In genomic region chr5:4857761-4858160, GRCh38 we compare ENCODE assay signal across 23 cellular contexts.
"Had no signal": no experiment of that assay in that cellular context is flagged by ENCODE, and none has a peak within 500 bp of the region (broad histone marks: within the 10 kb centered on the region; RNA-seq: fewer than 3 reads in every experiment).

No MANE protein-coding gene starts in this region.

- H3K27me3 Mint-ChIP-seq: activated naive CD8-positive, alpha-beta T cell treated with anti-CD3 and anti-CD28 coated beads, Interleukin-2, amount 10 ng/mL, durations not matched to agents 7 days and 5 days; brain had no signal

- H3K27ac ChIP-seq: adrenal gland, cardiac muscle cell, Peyer's patch had no signal

- H3K4me1 ChIP-seq: adrenal gland, Peyer's patch had no signal

- DNase-seq: activated CD4-positive, alpha-beta T cell treated with anti-CD3 and anti-CD28 coated beads for 48 hours; activated CD4-positive, alpha-beta T cell treated with anti-CD3 and anti-CD28 coated beads, Interleukin-2, amount 50 U/mL, for 4 hours; activated CD4-positive, CD25-positive, alpha-beta regulatory T cell treated with anti-CD3 and anti-CD28 coated beads, Interleukin-2, amount 50 U/mL, for 72 hours; activated CD8-positive, alpha-beta memory T cell treated with anti-CD3 and anti-CD28 coated beads, Interleukin-2, amount 50 U/mL, for 48 hours; activated CD8-positive, alpha-beta T cell treated with anti-CD3 and anti-CD28 coated beads, Interleukin-2, amount 10 ng/mL, durations not matched to agents 7 days and 5 days; activated naive CD4-positive, alpha-beta T cell treated with anti-CD3 and anti-CD28 coated beads, Interleukin-2, amount 50 U/mL, for 16 hours; activated naive CD8-positive, alpha-beta T cell treated with anti-CD3 and anti-CD28 coated beads, Interleukin-2, amount 10 ng/mL, durations not matched to agents 7 days and 5 days; activated T-cell treated with anti-CD3 and anti-CD28 coated beads, Interleukin-2, amount 50 U/mL, for 1 hour; adrenal gland; aorta; MM.1S; NCI-H1105; NCI-H1436; NCI-H1694 treated with DMSO at 0.1 percent for 48 hours; NCI-H2029 treated with DMSO at 0.1 percent for 48 hours; NCI-H345; NCI-H510A; Peyer's patch; SHP77 treated with DMSO at 0.1 percent for 48 hours had no signal

- H3K36me3 ChIP-seq: adrenal gland, cardiac muscle cell, Peyer's patch had no signal

- H3K4me1 Mint-ChIP-seq: activated naive CD8-positive, alpha-beta T cell treated with anti-CD3 and anti-CD28 coated beads, Interleukin-2, amount 10 ng/mL, durations not matched to agents 7 days and 5 days; brain had no signal

- H3K27me3 ChIP-seq: adrenal gland, cardiac muscle cell, Peyer's patch had no signal

- H3K27ac Mint-ChIP-seq: activated CD8-positive, alpha-beta T cell treated with anti-CD3 and anti-CD28 coated beads, Interleukin-2, amount 10 ng/mL, durations not matched to agents 7 days and 5 days; activated naive CD8-positive, alpha-beta T cell treated with anti-CD3 and anti-CD28 coated beads, Interleukin-2, amount 10 ng/mL, durations not matched to agents 7 days and 5 days; brain; T-helper 1 cell treated with Interleukin-12 subunit alpha and Interleukin-12 subunit beta and Interleukin-4 antibody, amounts not matched to agents 30 μg/mL and 1 μg/mL, for 36 hours; WTC11 had no signal

- H3K4me3 ChIP-seq: adrenal gland, cardiac muscle cell, Peyer's patch had no signal

- H3K4me3 Mint-ChIP-seq: activated CD8-positive, alpha-beta T cell treated with anti-CD3 and anti-CD28 coated beads, Interleukin-2, amount 10 ng/mL, durations not matched to agents 7 days and 5 days; activated naive CD8-positive, alpha-beta T cell treated with anti-CD3 and anti-CD28 coated beads, Interleukin-2, amount 10 ng/mL, durations not matched to agents 7 days and 5 days; brain; T-helper 1 cell treated with Interleukin-12 subunit alpha and Interleukin-12 subunit beta and Interleukin-4 antibody, amounts not matched to agents 30 μg/mL and 1 μg/mL, for 36 hours; WTC11 had no signal

- H3K9me3 Mint-ChIP-seq: activated naive CD8-positive, alpha-beta T cell treated with anti-CD3 and anti-CD28 coated beads, Interleukin-2, amount 10 ng/mL, durations not matched to agents 7 days and 5 days; brain; T-helper 1 cell treated with Interleukin-12 subunit alpha and Interleukin-12 subunit beta and Interleukin-4 antibody, amounts not matched to agents 30 μg/mL and 1 μg/mL, for 36 hours had no signal

- H3K9me3 ChIP-seq: adrenal gland, Peyer's patch had no signal

- H3K36me3 Mint-ChIP-seq: activated naive CD8-positive, alpha-beta T cell treated with anti-CD3 and anti-CD28 coated beads, Interleukin-2, amount 10 ng/mL, durations not matched to agents 7 days and 5 days; brain; WTC11 had no signal
